ENCODE assay signal across 2 cellular contexts in the genomic region with DNA sequence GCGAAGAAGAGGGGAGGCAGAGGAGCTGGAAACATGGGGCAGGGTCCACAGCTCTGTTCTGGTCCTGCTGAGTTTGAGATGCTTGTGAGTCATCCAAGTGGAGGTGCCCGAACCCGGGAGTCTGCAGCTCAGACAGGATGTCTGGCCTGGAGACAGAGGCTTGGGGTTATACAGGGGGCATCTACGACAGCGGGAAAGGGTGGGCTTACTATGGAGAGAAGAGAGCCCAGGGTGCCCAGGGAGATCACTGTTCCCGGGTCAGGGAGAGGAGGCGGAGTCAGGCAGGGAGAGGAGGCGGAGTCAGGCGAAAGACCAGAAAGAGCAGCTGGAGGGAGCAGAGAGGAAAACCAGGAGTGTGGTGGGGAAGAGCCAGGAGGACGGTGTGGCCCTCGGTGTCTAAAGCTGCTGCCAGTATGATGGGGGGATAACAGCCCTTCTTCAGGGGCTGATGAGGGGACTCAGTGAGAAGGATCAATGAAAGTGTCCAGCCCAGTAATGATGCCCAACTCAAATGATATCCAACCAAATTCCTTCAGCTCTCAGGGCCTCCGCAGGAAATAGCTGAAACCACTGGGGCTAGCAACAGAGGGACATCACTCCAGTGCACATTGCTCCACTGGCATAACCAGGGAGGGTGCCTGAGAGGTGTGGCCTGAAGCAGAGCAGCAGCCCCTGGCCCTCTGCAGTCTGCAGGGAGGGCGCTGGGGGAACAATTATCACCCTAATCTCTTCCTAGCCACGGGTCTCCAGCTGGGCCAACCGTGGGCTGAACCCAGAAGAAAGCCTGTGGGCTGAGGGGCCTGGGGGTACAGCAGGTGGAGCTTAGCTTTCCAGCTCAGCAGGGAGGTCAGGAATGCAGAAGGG.
TF ChIP-seq lines count a peak whose summit lies in the region.

No MANE protein-coding gene starts in this region.

TF ChIP-seq in PFSK-1, 5 proteins besides CTCF, POLR2A, EP300 and RAD21:
- TF ChIP-seq SIN3A (IDR thresholded peaks at IDR 0.05; ENCODE audit: borderline replicate concordance, insufficient read depth, low read length): no peak
- TF ChIP-seq POLR2AphosphoS5 (IDR thresholded peaks at IDR 0.05; ENCODE audit: low read depth, low read length): peak; percentile 63; the same call in 1 of the 2 replicates
- no peak for TF ChIP-seq FOXP2 (optimal IDR thresholded peaks at IDR 0.05; ENCODE audit: borderline replicate concordance, extremely low read depth, extremely low read length, insufficient read depth)
- TF ChIP-seq, protein P1, sequence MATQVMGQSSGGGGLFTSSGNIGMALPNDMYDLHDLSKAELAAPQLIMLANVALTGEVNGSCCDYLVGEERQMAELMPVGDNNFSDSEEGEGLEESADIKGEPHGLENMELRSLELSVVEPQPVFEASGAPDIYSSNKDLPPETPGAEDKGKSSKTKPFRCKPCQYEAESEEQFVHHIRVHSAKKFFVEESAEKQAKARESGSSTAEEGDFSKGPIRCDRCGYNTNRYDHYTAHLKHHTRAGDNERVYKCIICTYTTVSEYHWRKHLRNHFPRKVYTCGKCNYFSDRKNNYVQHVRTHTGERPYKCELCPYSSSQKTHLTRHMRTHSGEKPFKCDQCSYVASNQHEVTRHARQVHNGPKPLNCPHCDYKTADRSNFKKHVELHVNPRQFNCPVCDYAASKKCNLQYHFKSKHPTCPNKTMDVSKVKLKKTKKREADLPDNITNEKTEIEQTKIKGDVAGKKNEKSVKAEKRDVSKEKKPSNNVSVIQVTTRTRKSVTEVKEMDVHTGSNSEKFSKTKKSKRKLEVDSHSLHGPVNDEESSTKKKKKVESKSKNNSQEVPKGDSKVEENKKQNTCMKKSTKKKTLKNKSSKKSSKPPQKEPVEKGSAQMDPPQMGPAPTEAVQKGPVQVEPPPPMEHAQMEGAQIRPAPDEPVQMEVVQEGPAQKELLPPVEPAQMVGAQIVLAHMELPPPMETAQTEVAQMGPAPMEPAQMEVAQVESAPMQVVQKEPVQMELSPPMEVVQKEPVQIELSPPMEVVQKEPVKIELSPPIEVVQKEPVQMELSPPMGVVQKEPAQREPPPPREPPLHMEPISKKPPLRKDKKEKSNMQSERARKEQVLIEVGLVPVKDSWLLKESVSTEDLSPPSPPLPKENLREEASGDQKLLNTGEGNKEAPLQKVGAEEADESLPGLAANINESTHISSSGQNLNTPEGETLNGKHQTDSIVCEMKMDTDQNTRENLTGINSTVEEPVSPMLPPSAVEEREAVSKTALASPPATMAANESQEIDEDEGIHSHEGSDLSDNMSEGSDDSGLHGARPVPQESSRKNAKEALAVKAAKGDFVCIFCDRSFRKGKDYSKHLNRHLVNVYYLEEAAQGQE (IDR thresholded peaks at IDR 0.05; ENCODE audit: insufficient read depth in 1 of 2, low read depth in 2 of 2, low read length in 2 of 2): no peak
- TF ChIP-seq TAF1 (IDR thresholded peaks at IDR 0.05; ENCODE audit: borderline replicate concordance, insufficient read depth, low read length): no peak

TF ChIP-seq in endothelial cell of umbilical vein, 7 proteins besides CTCF, POLR2A, EP300 and RAD21:
- TF ChIP-seq JUN (IDR thresholded peaks at IDR 0.05; ENCODE audit: borderline replicate concordance, insufficient read depth, insufficient read length, low read depth) (peak; percentile 56), FOS (IDR thresholded peaks at IDR 0.05; ENCODE audit: borderline replicate concordance, insufficient read depth, low read length) (peak; percentile 64), MYC (IDR thresholded peaks at IDR 0.05; ENCODE audit: low read depth, low read length) (no peak), POLR2AphosphoS5 (IDR thresholded peaks at IDR 0.05; ENCODE audit: insufficient read depth, low read depth, low read length) (peak; percentile 18), EZH2 (IDR thresholded peaks at IDR 0.05; ENCODE audit: borderline replicate concordance, low read depth, low read length, severe bottlenecking) (no peak), GATA2 (IDR thresholded peaks at IDR 0.05; ENCODE audit: insufficient read depth, insufficient read length, low read depth, low read length) (no peak)
- TF ChIP-seq, protein P2, sequence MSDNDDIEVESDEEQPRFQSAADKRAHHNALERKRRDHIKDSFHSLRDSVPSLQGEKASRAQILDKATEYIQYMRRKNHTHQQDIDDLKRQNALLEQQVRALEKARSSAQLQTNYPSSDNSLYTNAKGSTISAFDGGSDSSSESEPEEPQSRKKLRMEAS (IDR thresholded peaks at IDR 0.05; ENCODE audit: insufficient read depth, insufficient read length): no peak
